ENCODE assay signal across 1 cellular context in the genomic region with DNA sequence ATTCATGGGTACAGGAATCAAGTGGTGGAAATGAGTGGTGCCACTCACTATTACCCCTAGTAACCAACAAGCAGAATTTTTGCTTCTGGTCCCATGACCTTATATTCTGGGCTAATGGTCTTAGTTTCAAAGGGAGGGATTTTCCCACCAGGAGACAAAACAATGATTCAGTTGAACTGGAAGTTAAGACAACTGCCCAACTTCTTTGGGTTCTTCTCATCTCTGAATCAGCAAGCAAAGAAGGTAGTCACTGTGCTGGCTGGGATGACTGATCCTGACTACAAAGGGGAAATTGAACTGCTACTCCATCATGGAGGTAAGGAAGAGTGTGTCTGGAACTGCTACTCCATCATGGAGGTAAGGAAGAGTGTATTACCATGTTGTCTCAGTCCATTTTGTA.
TF ChIP-seq lines count a peak whose summit lies in the region.

No MANE protein-coding gene starts in this region.

TF ChIP-seq in H1, 55 proteins besides CTCF, POLR2A, EP300 and RAD21 (continued from another document):
- TF ChIP-seq, protein P1, sequence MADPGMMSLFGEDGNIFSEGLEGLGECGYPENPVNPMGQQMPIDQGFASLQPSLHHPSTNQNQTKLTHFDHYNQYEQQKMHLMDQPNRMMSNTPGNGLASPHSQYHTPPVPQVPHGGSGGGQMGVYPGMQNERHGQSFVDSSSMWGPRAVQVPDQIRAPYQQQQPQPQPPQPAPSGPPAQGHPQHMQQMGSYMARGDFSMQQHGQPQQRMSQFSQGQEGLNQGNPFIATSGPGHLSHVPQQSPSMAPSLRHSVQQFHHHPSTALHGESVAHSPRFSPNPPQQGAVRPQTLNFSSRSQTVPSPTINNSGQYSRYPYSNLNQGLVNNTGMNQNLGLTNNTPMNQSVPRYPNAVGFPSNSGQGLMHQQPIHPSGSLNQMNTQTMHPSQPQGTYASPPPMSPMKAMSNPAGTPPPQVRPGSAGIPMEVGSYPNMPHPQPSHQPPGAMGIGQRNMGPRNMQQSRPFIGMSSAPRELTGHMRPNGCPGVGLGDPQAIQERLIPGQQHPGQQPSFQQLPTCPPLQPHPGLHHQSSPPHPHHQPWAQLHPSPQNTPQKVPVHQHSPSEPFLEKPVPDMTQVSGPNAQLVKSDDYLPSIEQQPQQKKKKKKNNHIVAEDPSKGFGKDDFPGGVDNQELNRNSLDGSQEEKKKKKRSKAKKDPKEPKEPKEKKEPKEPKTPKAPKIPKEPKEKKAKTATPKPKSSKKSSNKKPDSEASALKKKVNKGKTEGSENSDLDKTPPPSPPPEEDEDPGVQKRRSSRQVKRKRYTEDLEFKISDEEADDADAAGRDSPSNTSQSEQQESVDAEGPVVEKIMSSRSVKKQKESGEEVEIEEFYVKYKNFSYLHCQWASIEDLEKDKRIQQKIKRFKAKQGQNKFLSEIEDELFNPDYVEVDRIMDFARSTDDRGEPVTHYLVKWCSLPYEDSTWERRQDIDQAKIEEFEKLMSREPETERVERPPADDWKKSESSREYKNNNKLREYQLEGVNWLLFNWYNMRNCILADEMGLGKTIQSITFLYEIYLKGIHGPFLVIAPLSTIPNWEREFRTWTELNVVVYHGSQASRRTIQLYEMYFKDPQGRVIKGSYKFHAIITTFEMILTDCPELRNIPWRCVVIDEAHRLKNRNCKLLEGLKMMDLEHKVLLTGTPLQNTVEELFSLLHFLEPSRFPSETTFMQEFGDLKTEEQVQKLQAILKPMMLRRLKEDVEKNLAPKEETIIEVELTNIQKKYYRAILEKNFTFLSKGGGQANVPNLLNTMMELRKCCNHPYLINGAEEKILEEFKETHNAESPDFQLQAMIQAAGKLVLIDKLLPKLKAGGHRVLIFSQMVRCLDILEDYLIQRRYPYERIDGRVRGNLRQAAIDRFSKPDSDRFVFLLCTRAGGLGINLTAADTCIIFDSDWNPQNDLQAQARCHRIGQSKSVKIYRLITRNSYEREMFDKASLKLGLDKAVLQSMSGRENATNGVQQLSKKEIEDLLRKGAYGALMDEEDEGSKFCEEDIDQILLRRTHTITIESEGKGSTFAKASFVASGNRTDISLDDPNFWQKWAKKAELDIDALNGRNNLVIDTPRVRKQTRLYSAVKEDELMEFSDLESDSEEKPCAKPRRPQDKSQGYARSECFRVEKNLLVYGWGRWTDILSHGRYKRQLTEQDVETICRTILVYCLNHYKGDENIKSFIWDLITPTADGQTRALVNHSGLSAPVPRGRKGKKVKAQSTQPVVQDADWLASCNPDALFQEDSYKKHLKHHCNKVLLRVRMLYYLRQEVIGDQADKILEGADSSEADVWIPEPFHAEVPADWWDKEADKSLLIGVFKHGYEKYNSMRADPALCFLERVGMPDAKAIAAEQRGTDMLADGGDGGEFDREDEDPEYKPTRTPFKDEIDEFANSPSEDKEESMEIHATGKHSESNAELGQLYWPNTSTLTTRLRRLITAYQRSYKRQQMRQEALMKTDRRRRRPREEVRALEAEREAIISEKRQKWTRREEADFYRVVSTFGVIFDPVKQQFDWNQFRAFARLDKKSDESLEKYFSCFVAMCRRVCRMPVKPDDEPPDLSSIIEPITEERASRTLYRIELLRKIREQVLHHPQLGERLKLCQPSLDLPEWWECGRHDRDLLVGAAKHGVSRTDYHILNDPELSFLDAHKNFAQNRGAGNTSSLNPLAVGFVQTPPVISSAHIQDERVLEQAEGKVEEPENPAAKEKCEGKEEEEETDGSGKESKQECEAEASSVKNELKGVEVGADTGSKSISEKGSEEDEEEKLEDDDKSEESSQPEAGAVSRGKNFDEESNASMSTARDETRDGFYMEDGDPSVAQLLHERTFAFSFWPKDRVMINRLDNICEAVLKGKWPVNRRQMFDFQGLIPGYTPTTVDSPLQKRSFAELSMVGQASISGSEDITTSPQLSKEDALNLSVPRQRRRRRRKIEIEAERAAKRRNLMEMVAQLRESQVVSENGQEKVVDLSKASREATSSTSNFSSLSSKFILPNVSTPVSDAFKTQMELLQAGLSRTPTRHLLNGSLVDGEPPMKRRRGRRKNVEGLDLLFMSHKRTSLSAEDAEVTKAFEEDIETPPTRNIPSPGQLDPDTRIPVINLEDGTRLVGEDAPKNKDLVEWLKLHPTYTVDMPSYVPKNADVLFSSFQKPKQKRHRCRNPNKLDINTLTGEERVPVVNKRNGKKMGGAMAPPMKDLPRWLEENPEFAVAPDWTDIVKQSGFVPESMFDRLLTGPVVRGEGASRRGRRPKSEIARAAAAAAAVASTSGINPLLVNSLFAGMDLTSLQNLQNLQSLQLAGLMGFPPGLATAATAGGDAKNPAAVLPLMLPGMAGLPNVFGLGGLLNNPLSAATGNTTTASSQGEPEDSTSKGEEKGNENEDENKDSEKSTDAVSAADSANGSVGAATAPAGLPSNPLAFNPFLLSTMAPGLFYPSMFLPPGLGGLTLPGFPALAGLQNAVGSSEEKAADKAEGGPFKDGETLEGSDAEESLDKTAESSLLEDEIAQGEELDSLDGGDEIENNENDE (IDR thresholded peaks at IDR 0.05; ENCODE audit: insufficient replicate concordance, low read length): no peak
- TF ChIP-seq EGR1 (IDR thresholded peaks at IDR 0.05; ENCODE audit: borderline replicate concordance, low read depth, low read length): no peak
- no peak for TF ChIP-seq ZNF274 (IDR thresholded peaks at IDR 0.05; ENCODE audit: borderline replicate concordance, extremely low read depth, low read length)
- no peak for TF ChIP-seq SIX5 (IDR thresholded peaks at IDR 0.05; ENCODE audit: low read depth, low read length)
- TF ChIP-seq POU5F1 (IDR thresholded peaks at IDR 0.05; ENCODE audit: low read depth, low read length): no peak
